ENCODE assay signal across 12 cellular contexts in genomic region chr2:207813221-207813916, GRCh38. TPM values are rescaled to one million over a fixed set of nuclear protein-coding genes. Genes with fewer than 3 reads are reported as not detected.
DNase-seq lines count a peak whose midpoint lies in the region; ATAC-seq and TF ChIP-seq lines count a peak whose summit lies in the region.
"Had no signal": no experiment of that assay in that cellular context is flagged by ENCODE, and none has a peak within 500 bp of the region (broad histone marks: within the 10 kb centered on the region; RNA-seq: fewer than 3 reads in every experiment).

No MANE protein-coding gene starts in this region.

- ATAC-seq in GM19324 (IDR thresholded peaks at IDR 0.05; ENCODE audit: low FRiP score, unreplicated experiment) = no peak
- ATAC-seq in HG02973 (IDR thresholded peaks at IDR 0.05; ENCODE audit: unreplicated experiment) = no peak

- DNase-seq in NCI-H1930 (lab: John Stamatoyannopoulos, UW) = peak; percentile 28 to 43
- peak; percentile 40 for DNase-seq in iPS-NIHi7 (ENCODE audit: extremely low spot score)
- DNase-seq in substantia nigra (lab: John Stamatoyannopoulos, UW) = peak in 44 of 49 donors; percentile 11 to 87 (median 52)
- no peak for DNase-seq in NCI-H226
- DNase-seq: activated CD8-positive, alpha-beta memory T cell treated with anti-CD3 and anti-CD28 coated beads for 24 hours; activated naive CD4-positive, alpha-beta T cell; CD4-positive, alpha-beta T cell; T1000 had no signal

- no peaks in the 10 kb centered on the region for H3K36me3 Mint-ChIP-seq in brain

- H3K27me3 Mint-ChIP-seq in brain = peaks cover 4% of the 10 kb centered on the region
- H3K27me3 Mint-ChIP-seq: CD4-positive, alpha-beta T cell had no signal

- peak overlapping the region; percentile 91 for H3K27ac ChIP-seq in substantia nigra (ENCODE audit: low read depth, low read length, poor library complexity, severe bottlenecking)
- H3K27ac ChIP-seq: RWPE1 had no signal

- no peaks in the 10 kb centered on the region for H3K9me3 Mint-ChIP-seq in brain
- H3K9me3 Mint-ChIP-seq: CD4-positive, alpha-beta T cell had no signal

- peak in 1 of 2 experiments; percentile 42 for TF ChIP-seq CTCF in brain (conservative IDR thresholded peaks at IDR 0.05)

- peak overlapping the region in 4 of 5 experiments; percentile 36 to 95 (median 77) for H3K27ac Mint-ChIP-seq in brain
- H3K27ac Mint-ChIP-seq: CD4-positive, alpha-beta T cell had no signal

- H3K4me1 Mint-ChIP-seq in brain = peaks cover 71% of the 10 kb centered on the region

- H3K4me3 Mint-ChIP-seq in brain = peak overlapping the region; percentile 60 to 77 (median 64)
- H3K4me3 Mint-ChIP-seq: CD4-positive, alpha-beta T cell had no signal

RNA-seq across cellular contexts. Expression of gene FZD5, which starts 43.7 kb away (rescaled TPM):
- 2.0 TPM for polyA plus RNA-seq in brain (ENCODE audit: insufficient read depth, low read depth, low replicate concordance)
